8 cellular contexts compared by ENCODE assay signal in genomic region chr19:19460761-19461265, GRCh38. TPM values are rescaled to one million over a fixed set of nuclear protein-coding genes. Genes with fewer than 3 reads are reported as not detected.
DNase-seq lines count a peak whose midpoint lies in the region; ATAC-seq and TF ChIP-seq lines count a peak whose summit lies in the region.

No MANE protein-coding gene starts in this region.

- no peak overlapping the region for H3K4me3 ChIP-seq in body of pancreas
- no peak overlapping the region for H3K4me3 ChIP-seq in liver (ENCODE audit: low read depth in 1 of 3, low read length in 3 of 3)

- TF ChIP-seq CTCF in body of pancreas (IDR thresholded peaks at IDR 0.05) (no peak), liver (IDR thresholded peaks at IDR 0.05; ENCODE audit: low read depth, low read length, missing input control) (no peak)

- TF ChIP-seq RAD21 in liver (IDR thresholded peaks at IDR 0.05), result no peak

- peak; percentile 15 for TF ChIP-seq POLR2A in GM18951 (IDR thresholded peaks at IDR 0.05; ENCODE audit: extremely low read depth, insufficient read depth, insufficient read length)
- no peak for TF ChIP-seq POLR2A in body of pancreas (IDR thresholded peaks at IDR 0.05)

- WGBS in body of pancreas, 2 donors, result 58 to 79% methylated on average over 17 to 18 of the region's 18 CpGs
- whole genome bisulfite sequencing in liver, result 64% methylated on average over 18 of the region's 18 CpGs

- H3K4me1 ChIP-seq in body of pancreas, result peaks cover 73% of the 10 kb centered on the region
- H3K4me1 ChIP-seq in liver (ENCODE audit: control insufficient read depth in 4 of 4, insufficient read depth in 4 of 4, low read length in 3 of 4), result peaks cover 11 to 48% (median 28%) of the 10 kb centered on the region in 4 donors

- no peaks in the 10 kb centered on the region for H3K9me3 ChIP-seq in body of pancreas
- no peaks in the 10 kb centered on the region for H3K9me3 ChIP-seq in liver (ENCODE audit: control insufficient read depth in 4 of 4, low read length in 3 of 4)

- DNase-seq in T-helper 22 cell (ENCODE audit: low read depth) (peak; percentile 28), body of pancreas (peak in 3 of 4 donors; percentile 29 to 57 (median 43)), NCI-H446 (lab: John Stamatoyannopoulos, UW) (no peak), RPMI8226 (no peak), NCI-H345 treated with DMSO at 0.1 percent for 48 hours (lab: John Stamatoyannopoulos, UW; ENCODE audit: unreplicated experiment) (no peak)
- DNase-seq in stimulated activated CD4-positive, alpha-beta T cell treated with anti-CD3 and anti-CD28 coated beads, Interleukin-4, amount 100 ng/mL, for 24 hours, result peak; percentile 60

- no peak overlapping the region for H3K9ac ChIP-seq in liver (ENCODE audit: low read depth in 1 of 2, low read length in 2 of 2)

- no peak for ATAC-seq in body of pancreas

- H3K36me3 ChIP-seq in body of pancreas (replicated peaks in 1 of 2; ENCODE audit: insufficient read depth in 1 of 2, low read depth in 2 of 2), result no peaks in the 10 kb centered on the region
- peaks cover 0 to 9% (median 7%) of the 10 kb centered on the region in 4 donors for H3K36me3 ChIP-seq in liver (ENCODE audit: control insufficient read depth in 4 of 4, insufficient read depth in 3 of 4, low read depth in 1 of 4, low read length in 3 of 4)

- H3K27me3 ChIP-seq in body of pancreas, result no peaks in the 10 kb centered on the region
- H3K27me3 ChIP-seq in liver (ENCODE audit: control insufficient read depth in 4 of 4, insufficient read depth in 4 of 4, low read length in 3 of 4), result no peaks in the 10 kb centered on the region

- H3K27ac ChIP-seq in body of pancreas (peak overlapping the region in 3 of 4 donors; percentile 79 to 87 (median 85)), liver (ENCODE audit: low read depth in 1 of 2, low read length in 2 of 2) (peak overlapping the region; percentile 68 to 82)

- in situ Hi-C loops in GM18951 (cut with MboI; ENCODE audit: low sequenced_read_pairs, unreplicated experiment), result no loop called here

- intact Hi-C loops in body of pancreas (cut with DNase I), result no loop called here

TF ChIP-seq in liver, 16 proteins besides CTCF, POLR2A, EP300 and RAD21:
- peak; percentile 11 for TF ChIP-seq SP1 (IDR thresholded peaks at IDR 0.05)
- TF ChIP-seq MAX (IDR thresholded peaks at IDR 0.05), result peak; percentile 29
- TF ChIP-seq RXRA (IDR thresholded peaks at IDR 0.05), result no peak
- TF ChIP-seq TAF1 (conservative IDR thresholded peaks at IDR 0.05), result no peak
TF ChIP-seq in liver: peak in this region for 2.

RNA-seq across cellular contexts. Expression of gene TSSK6, which starts 54.5 kb away (rescaled TPM):
- total RNA-seq in body of pancreas, result 1 to 10 TPM; 2.1 to 2.6 TPM
- 1 to 10 TPM; 1.2 to 2.3 TPM for total RNA-seq in liver
- under 1 TPM; 0.21 to 0.95 TPM for polyA plus RNA-seq in liver

RNA-seq across cellular contexts. Expression of gene NDUFA13, which starts 55.2 kb away (rescaled TPM):
- total RNA-seq in body of pancreas (10 to 100 TPM; 32.0 to 38.4 TPM), liver (10 to 100 TPM; 45.3 to 80.6 TPM)
- 100 to 1,000 TPM; 180 to 239 TPM for polyA plus RNA-seq in liver

RNA-seq across cellular contexts. Expression of gene GATAD2A, which starts 55.3 kb away (rescaled TPM):
- total RNA-seq in body of pancreas, result 10 to 100 TPM; 30.0 to 35.8 TPM
- total RNA-seq in liver, result 10 to 100 TPM; 20.2 to 23.7 TPM
- polyA plus RNA-seq in liver, result 10 to 100 TPM in 1 of 2 donors, 1 to 10 TPM in 1; 7.1 to 16.1 TPM

Comparison
In these comparisons a context has a peak if more than half of its experiments do, and no peak if none do; other contexts are left out.
1. DNase-seq: peak in T-helper 22 cell (single experiment), body of pancreas (3 of 4) and stimulated activated CD4-positive, alpha-beta T cell treated with anti-CD3 and anti-CD28 coated beads, Interleukin-4, amount 100 ng/mL, for 24 hours (single experiment); none in NCI-H446 (0 of 2), RPMI8226 (single experiment) and NCI-H345 treated with DMSO at 0.1 percent for 48 hours (single experiment).